In the genomic region with DNA sequence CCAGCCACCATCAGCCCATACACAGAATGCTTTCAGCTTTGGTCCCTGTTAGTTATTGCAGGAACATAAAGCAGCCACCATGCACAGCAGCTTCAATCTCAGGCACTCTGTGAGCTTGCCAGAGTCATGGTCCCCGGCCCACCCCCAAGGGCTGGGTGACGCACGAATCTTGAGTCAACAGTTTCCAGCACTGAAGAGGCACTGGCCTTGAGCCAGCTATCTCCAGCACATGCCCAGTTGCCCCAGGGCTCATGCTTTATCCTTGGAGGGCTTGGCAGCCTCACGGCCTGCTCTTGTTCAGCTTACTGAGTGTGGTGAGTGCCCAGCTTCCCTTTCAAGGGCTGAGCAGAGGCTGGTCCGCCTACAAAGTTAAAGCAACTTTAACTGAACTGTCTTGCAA, we compare ENCODE assay signal across 8 cellular contexts.
A peak's percentile ranks its signal among the peaks of the same experiment; 100 is the strongest.
DNase-seq lines count a peak whose midpoint lies in the region; ATAC-seq, FAIRE-seq and TF ChIP-seq lines count a peak whose summit lies in the region.

No MANE protein-coding gene starts in this region.

- no peaks in the 10 kb centered on the region for H4K20me1 ChIP-seq in BLaER1 treated with 17β-estradiol and CSF1 and Interleukin-3, amounts not matched to agents 10 nM and 100 nM

- H3K4me1 ChIP-seq in BLaER1 treated with 17β-estradiol and CSF1 and Interleukin-3, amounts not matched to agents 10 nM and 100 nM = peaks cover 11 to 71% (median 52%) of the 10 kb centered on the region in 10 experiments
- no peaks in the 10 kb centered on the region for H3K4me1 ChIP-seq in mucosa of descending colon (ENCODE audit: low read depth)

- H3K9ac ChIP-seq in BLaER1 treated with 17β-estradiol and CSF1 and Interleukin-3, amounts not matched to agents 10 nM and 100 nM = peak overlapping the region in 1 of 11 experiments; percentile 3; a peak in 1 of 22 replicates

- peak overlapping the region in 5 of 11 experiments; percentile 2 to 50 (median 39); a peak in 7 of 22 replicates for H3K27ac ChIP-seq in BLaER1 treated with 17β-estradiol and CSF1 and Interleukin-3, amounts not matched to agents 10 nM and 100 nM

- TF ChIP-seq CTCF in mucosa of descending colon (IDR thresholded peaks at IDR 0.05) = no peak
- TF ChIP-seq CTCF in D721Med (IDR thresholded peaks at IDR 0.05; ENCODE audit: insufficient read depth, missing control alignments) = no peak

- H3K9me3 ChIP-seq in BLaER1 treated with 17β-estradiol and CSF1 and Interleukin-3, amounts not matched to agents 10 nM and 100 nM (replicated peaks in 1 of 11) = no peaks in the 10 kb centered on the region
- H3K9me3 ChIP-seq in mucosa of descending colon = no peaks in the 10 kb centered on the region

- no peak for FAIRE-seq in D721Med (lab: Jason Lieb, UNC)

- DNase-seq in NCI-H2081 treated with DMSO at 0.1 percent for 48 hours (lab: John Stamatoyannopoulos, UW) (peak; percentile 19), cerebellum (ENCODE audit: low spot score) (peak; percentile 19), mucosa of descending colon (peak; percentile 61 to 64 (median 64)), NCI-H526 treated with DMSO at 0.1 percent for 48 hours (lab: John Stamatoyannopoulos, UW) (no peak), D721Med (ENCODE audit: insufficient read length, low spot score) (no peak)

- no peaks in the 10 kb centered on the region; a peak in 1 of 22 replicates for H3K27me3 ChIP-seq in BLaER1 treated with 17β-estradiol and CSF1 and Interleukin-3, amounts not matched to agents 10 nM and 100 nM

- intact Hi-C loops in mucosa of descending colon (cut with DNase I, micrococcal nuclease) = no loop called here

- peak overlapping the region in 6 of 11 experiments; percentile 54 to 75 (median 60); a peak in 12 of 22 replicates for H3K4me2 ChIP-seq in BLaER1 treated with 17β-estradiol and CSF1 and Interleukin-3, amounts not matched to agents 10 nM and 100 nM

- no peak overlapping the region for H3K4me3 ChIP-seq in BLaER1 treated with 17β-estradiol and CSF1 and Interleukin-3, amounts not matched to agents 10 nM and 100 nM
- H3K4me3 ChIP-seq in mucosa of descending colon = no peak overlapping the region

- no peaks in the 10 kb centered on the region for H3K36me3 ChIP-seq in BLaER1 treated with 17β-estradiol and CSF1 and Interleukin-3, amounts not matched to agents 10 nM and 100 nM
- H3K36me3 ChIP-seq in mucosa of descending colon (ENCODE audit: low read depth) = no peaks in the 10 kb centered on the region

- ATAC-seq in mucosa of descending colon (peak; percentile 58), GM18873 (IDR thresholded peaks at IDR 0.05; ENCODE audit: low FRiP score, unreplicated experiment) (no peak), GM18907 (IDR thresholded peaks at IDR 0.05; ENCODE audit: unreplicated experiment) (no peak)

Comparison
In these comparisons a context has a peak if more than half of its experiments do, and no peak if none do; other contexts are left out.
1. DNase-seq: peak in NCI-H2081 treated with DMSO at 0.1 percent for 48 hours (single experiment), cerebellum (single experiment) and mucosa of descending colon (3 of 3); none in NCI-H526 treated with DMSO at 0.1 percent for 48 hours (single experiment) and D721Med (single experiment).